12 cellular contexts compared by ENCODE assay signal in genomic region chr20:8153281-8153908, GRCh38. TPM values are rescaled to one million over a fixed set of nuclear protein-coding genes. Genes with fewer than 3 reads are reported as not detected.
DNase-seq lines count a peak whose midpoint lies in the region; ATAC-seq, FAIRE-seq and TF ChIP-seq lines count a peak whose summit lies in the region.
"Had no signal": no experiment of that assay in that cellular context is flagged by ENCODE, and none has a peak within 500 bp of the region (broad histone marks: within the 10 kb centered on the region; RNA-seq: fewer than 3 reads in every experiment).

No MANE protein-coding gene starts in this region.

- no peak overlapping the region for H3K4me3 ChIP-seq in heart right ventricle
- peak overlapping the region in 1 of 3 experiments; percentile 5 for H3K4me3 ChIP-seq in endothelial cell of umbilical vein (replicated peaks in 1 of 3; ENCODE audit: insufficient read depth in 1 of 3, low read depth in 1 of 3, low read length in 3 of 3)
- H3K4me3 ChIP-seq in vagina: no peak overlapping the region
- H3K4me3 ChIP-seq in effector memory CD4-positive, alpha-beta T cell (ENCODE audit: insufficient read depth, low read depth, low read length, poor library complexity, severe bottlenecking): no peak overlapping the region

- peaks cover 16% of the 10 kb centered on the region for H3K79me2 ChIP-seq in endothelial cell of umbilical vein (ENCODE audit: control insufficient read depth, insufficient read depth, low read length)

- WGBS in heart right ventricle, 2 donors: 31 to 36% methylated on average over 3 of the region's 3 CpGs

- no TSS peak for BruUV-seq in endothelial cell of umbilical vein (replicated peaks; lab: Mats Ljungman, UMichigan)

- H3K9me1 ChIP-seq in endothelial cell of umbilical vein (replicated peaks; ENCODE audit: control insufficient read depth, extremely low read depth, insufficient read depth, low read length): no peaks in the 10 kb centered on the region

- CTCF ChIA-PET in endothelial cell of umbilical vein (lab: Charles Lee): interaction anchor here (0.7 to 1.9 kb wide), 6 partner anchors 9 to 569 kb away, joined by 3 to 4 read pairs (median 4); no protein-coding TSS in a partner anchor

- peak overlapping the region in 6 of 10 donors; percentile 2 to 73 (median 39) for H3K27ac ChIP-seq in heart right ventricle
- peak overlapping the region; percentile 71 for H3K27ac ChIP-seq in endothelial cell of umbilical vein (ENCODE audit: insufficient read depth, low read depth, low read length)
- peak overlapping the region; percentile 4 for H3K27ac ChIP-seq in vagina
- H3K27ac ChIP-seq in effector memory CD4-positive, alpha-beta T cell (ENCODE audit: insufficient read depth, low read length, poor library complexity, severe bottlenecking): no peak overlapping the region

- peak overlapping the region; percentile 8 for H3K9ac ChIP-seq in endothelial cell of umbilical vein (replicated peaks; ENCODE audit: extremely low read depth, insufficient read depth, low read length)

- TF ChIP-seq POLR2A in endothelial cell of umbilical vein (IDR thresholded peaks at IDR 0.05; ENCODE audit: low read depth, low read length): no peak
- no peak for TF ChIP-seq POLR2A in vagina (IDR thresholded peaks at IDR 0.05)

- FAIRE-seq in endothelial cell of umbilical vein (lab: Jason Lieb, UNC): peak; percentile 54
- FAIRE-seq: D721Med, endometrium had no signal

- no peak for ATAC-seq in heart right ventricle

- no peaks in the 10 kb centered on the region for H3K36me3 ChIP-seq in heart right ventricle
- H3K36me3 ChIP-seq in endothelial cell of umbilical vein (ENCODE audit: control insufficient read depth in 2 of 2, extremely low read depth in 1 of 2, insufficient read depth in 2 of 2, low read length in 2 of 2): no peaks in the 10 kb centered on the region
- H3K36me3 ChIP-seq in vagina: no peaks in the 10 kb centered on the region
- H3K36me3 ChIP-seq in effector memory CD4-positive, alpha-beta T cell (ENCODE audit: control insufficient read depth, insufficient read depth, low read length): no peaks in the 10 kb centered on the region

- no peaks in the 10 kb centered on the region for H3K27me3 ChIP-seq in heart right ventricle
- no peaks in the 10 kb centered on the region for H3K27me3 ChIP-seq in endothelial cell of umbilical vein (ENCODE audit: control insufficient read depth in 2 of 2, insufficient read depth in 2 of 2, low read length in 2 of 2)
- H3K27me3 ChIP-seq in vagina: no peaks in the 10 kb centered on the region
- H3K27me3 ChIP-seq in effector memory CD4-positive, alpha-beta T cell (replicated peaks; ENCODE audit: control insufficient read depth, insufficient read depth, low read length, poor library complexity, severe bottlenecking): no peaks in the 10 kb centered on the region

- no peaks in the 10 kb centered on the region for H4K20me1 ChIP-seq in endothelial cell of umbilical vein (replicated peaks; ENCODE audit: control insufficient read depth, extremely low read depth, insufficient read depth, low read length)

- H3K4me2 ChIP-seq in endothelial cell of umbilical vein (ENCODE audit: insufficient read depth, low read length): peak overlapping the region; percentile 75

- TF ChIP-seq CTCF in heart right ventricle (IDR thresholded peaks at IDR 0.05): no peak
- no peak for TF ChIP-seq CTCF in endothelial cell of umbilical vein (IDR thresholded peaks at IDR 0.05; ENCODE audit: extremely low read depth in 1 of 2, insufficient read depth in 1 of 2, low read depth in 1 of 2, low read length in 2 of 2)
- no peak for TF ChIP-seq CTCF in vagina (IDR thresholded peaks at IDR 0.05)

- no peak for DNase-seq in heart right ventricle
- DNase-seq in cardiac septum (ENCODE audit: low spot score): no peak
- peak; percentile 50 to 65 for DNase-seq in Kasumi-1 (lab: John Stamatoyannopoulos, UW)
- DNase-seq in endothelial cell of umbilical vein (ENCODE audit: low read depth, low spot score): peak; percentile 88
- no peak for DNase-seq in vagina (ENCODE audit: extremely low spot score in 2 of 2)
- no peak for DNase-seq in NCI-H1436 (lab: John Stamatoyannopoulos, UW)
- DNase-seq in NCI-H2171 treated with DMSO at 0.1 percent for 48 hours (lab: John Stamatoyannopoulos, UW): no peak
- no peak for DNase-seq in effector memory CD4-positive, alpha-beta T cell
- DNase-seq: activated CD4-positive, CD25-positive, alpha-beta regulatory T cell; NCI-H146 had no signal

- dilution Hi-C loops in endothelial cell of umbilical vein (cut with MboI; ENCODE audit: extremely low pct_ligation_motif_present, low sequenced_read_pairs): no loop called here

- H3K4me1 ChIP-seq in heart right ventricle (peaks cover 3 to 84% (median 69%) of the 10 kb centered on the region in 9 donors), endothelial cell of umbilical vein (ENCODE audit: control insufficient read depth, extremely low read depth, insufficient read depth, low read length) (peaks cover 90% of the 10 kb centered on the region), vagina (peaks cover 50% of the 10 kb centered on the region)
- peaks cover 25% of the 10 kb centered on the region for H3K4me1 ChIP-seq in effector memory CD4-positive, alpha-beta T cell (ENCODE audit: control insufficient read depth, insufficient read depth, low read length, poor library complexity, severe bottlenecking)

- POLR2A ChIA-PET in endothelial cell of umbilical vein (lab: Charles Lee): no interaction called here

- intact Hi-C loops in heart right ventricle (cut with DNase I) (loop anchor here in 1 of 10 donors (10.0 kb wide), 1 partner anchor 81 kb away; no protein-coding TSS in a partner anchor), cardiac septum (cut with DNase I) (no loop called here), endothelial cell of umbilical vein (cut with micrococcal nuclease) (loop anchor here (5.0 kb wide), 2 partner anchors 54 to 104 kb away; no protein-coding TSS in a partner anchor), vagina (cut with DNase I) (no loop called here)

- H2AFZ ChIP-seq in endothelial cell of umbilical vein (ENCODE audit: low read depth, low read length): no peak overlapping the region

- H3K9me3 ChIP-seq in heart right ventricle (no peaks in the 10 kb centered on the region), endothelial cell of umbilical vein (replicated peaks; ENCODE audit: control insufficient read depth, insufficient read depth, low read length) (no peaks in the 10 kb centered on the region), vagina (no peaks in the 10 kb centered on the region)
- no peaks in the 10 kb centered on the region for H3K9me3 ChIP-seq in effector memory CD4-positive, alpha-beta T cell (ENCODE audit: control insufficient read depth, low read length)

TF ChIP-seq in endothelial cell of umbilical vein, 7 proteins besides CTCF, POLR2A, EP300 and RAD21:
- TF ChIP-seq POLR2AphosphoS5 (IDR thresholded peaks at IDR 0.05; ENCODE audit: insufficient read depth, low read depth, low read length) (no peak), MAX (IDR thresholded peaks at IDR 0.05; ENCODE audit: insufficient read depth, insufficient read length) (no peak), EZH2 (IDR thresholded peaks at IDR 0.05; ENCODE audit: borderline replicate concordance, low read depth, low read length, severe bottlenecking) (no peak), GATA2 (IDR thresholded peaks at IDR 0.05; ENCODE audit: insufficient read depth, insufficient read length, low read depth, low read length) (no peak), JUN (IDR thresholded peaks at IDR 0.05; ENCODE audit: borderline replicate concordance, insufficient read depth, insufficient read length, low read depth) (no peak), MYC (IDR thresholded peaks at IDR 0.05; ENCODE audit: low read depth, low read length) (no peak), FOS (IDR thresholded peaks at IDR 0.05; ENCODE audit: borderline replicate concordance, insufficient read depth, low read length) (no peak)

RNA-seq across cellular contexts. Expression of gene PLCB1, which starts 21.3 kb away (rescaled TPM):
- total RNA-seq in heart right ventricle (10 to 100 TPM in 1 of 10 donors, 1 to 10 TPM in 9; 3.6 to 12.7 (median 7.5) TPM), cardiac septum (7.3 TPM), endothelial cell of umbilical vein (38.6 and 53.4 TPM in 2 replicates), vagina (32.4 TPM)
- polyA plus RNA-seq in heart right ventricle (1 to 10 TPM; 2.2 to 4.6 TPM), endothelial cell of umbilical vein (5.7 and 10.2 TPM in 2 replicates)
- 11.0 and 11.4 TPM in 2 replicates for polyA plus RNA-seq in endothelial cell of umbilical vein (2011; cell fraction: cytosol; rRNA removed)
- 24.3 and 27.6 TPM in 2 replicates for polyA plus RNA-seq in endothelial cell of umbilical vein (2011; cell fraction: nucleus; rRNA removed)
- polyA plus RNA-seq in endothelial cell of umbilical vein (2012): 13.4 and 15.1 TPM in 2 replicates
- polyA minus RNA-seq in endothelial cell of umbilical vein: 50.0 and 58.0 TPM in 2 replicates
- 0.61 TPM for polyA minus RNA-seq in endothelial cell of umbilical vein (2011; cell fraction: cytosol; rRNA and poly(A)+ RNA removed)
- polyA minus RNA-seq in endothelial cell of umbilical vein (2011; cell fraction: nucleus; rRNA and poly(A)+ RNA removed): 229 and 237 TPM in 2 replicates

Comparison
In these comparisons a context has a peak if more than half of its experiments do, and no peak if none do; other contexts are left out.
1. DNase-seq: peak in Kasumi-1 (2 of 2) and endothelial cell of umbilical vein (single experiment); none in heart right ventricle (0 of 2), cardiac septum (single experiment), vagina (0 of 2), NCI-H1436 (single experiment), NCI-H2171 treated with DMSO at 0.1 percent for 48 hours (single experiment) and effector memory CD4-positive, alpha-beta T cell (0 of 3).